Comparison of ENCODE assay signal across 1 cellular context in the genomic region with DNA sequence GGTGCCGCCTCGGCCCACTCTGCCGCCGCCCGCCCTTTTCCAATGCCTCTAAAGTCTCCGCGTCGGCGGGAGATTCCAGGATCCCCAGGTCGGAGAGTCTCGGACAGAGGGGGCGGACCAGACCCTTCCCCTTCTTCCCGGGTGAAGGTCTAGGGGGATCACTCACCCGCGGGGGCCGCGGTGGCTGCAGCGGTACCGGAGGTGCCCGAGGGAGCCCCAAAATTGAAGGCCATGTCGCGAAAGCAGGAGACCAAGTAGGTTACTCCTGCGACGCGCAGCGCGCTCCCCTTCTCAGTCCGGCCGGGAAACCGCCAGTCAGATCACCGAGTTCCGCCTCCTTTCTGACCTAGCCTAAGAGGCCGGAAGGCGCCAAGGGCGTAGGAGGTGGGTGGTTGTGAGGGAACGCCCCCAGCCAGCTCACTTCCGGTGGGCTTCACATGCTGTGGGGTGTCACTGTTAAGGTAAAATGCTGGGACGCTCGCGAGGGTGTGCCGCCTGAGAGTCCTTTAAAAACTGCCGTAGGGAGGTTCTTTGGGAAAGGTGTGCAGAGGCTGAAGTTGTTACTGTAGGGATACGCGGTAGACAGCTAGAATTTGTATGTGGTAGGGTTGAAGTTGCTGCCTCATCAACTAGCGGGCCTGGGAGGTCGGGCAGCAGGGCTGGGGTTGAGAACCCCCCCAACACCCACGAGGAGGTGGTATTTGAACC.
TF ChIP-seq lines count a peak whose summit lies in the region.

A gene with protein sequence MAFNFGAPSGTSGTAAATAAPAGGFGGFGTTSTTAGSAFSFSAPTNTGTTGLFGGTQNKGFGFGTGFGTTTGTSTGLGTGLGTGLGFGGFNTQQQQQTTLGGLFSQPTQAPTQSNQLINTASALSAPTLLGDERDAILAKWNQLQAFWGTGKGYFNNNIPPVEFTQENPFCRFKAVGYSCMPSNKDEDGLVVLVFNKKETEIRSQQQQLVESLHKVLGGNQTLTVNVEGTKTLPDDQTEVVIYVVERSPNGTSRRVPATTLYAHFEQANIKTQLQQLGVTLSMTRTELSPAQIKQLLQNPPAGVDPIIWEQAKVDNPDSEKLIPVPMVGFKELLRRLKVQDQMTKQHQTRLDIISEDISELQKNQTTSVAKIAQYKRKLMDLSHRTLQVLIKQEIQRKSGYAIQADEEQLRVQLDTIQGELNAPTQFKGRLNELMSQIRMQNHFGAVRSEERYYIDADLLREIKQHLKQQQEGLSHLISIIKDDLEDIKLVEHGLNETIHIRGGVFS (minus strand): TSS at position 256 of the 708 bp plus-strand sequence. CDS start 23 bp downstream, at position 233.

TF ChIP-seq in H1, 55 proteins besides CTCF, POLR2A, EP300 and RAD21 (continued from another document):
- TF ChIP-seq, protein P1, sequence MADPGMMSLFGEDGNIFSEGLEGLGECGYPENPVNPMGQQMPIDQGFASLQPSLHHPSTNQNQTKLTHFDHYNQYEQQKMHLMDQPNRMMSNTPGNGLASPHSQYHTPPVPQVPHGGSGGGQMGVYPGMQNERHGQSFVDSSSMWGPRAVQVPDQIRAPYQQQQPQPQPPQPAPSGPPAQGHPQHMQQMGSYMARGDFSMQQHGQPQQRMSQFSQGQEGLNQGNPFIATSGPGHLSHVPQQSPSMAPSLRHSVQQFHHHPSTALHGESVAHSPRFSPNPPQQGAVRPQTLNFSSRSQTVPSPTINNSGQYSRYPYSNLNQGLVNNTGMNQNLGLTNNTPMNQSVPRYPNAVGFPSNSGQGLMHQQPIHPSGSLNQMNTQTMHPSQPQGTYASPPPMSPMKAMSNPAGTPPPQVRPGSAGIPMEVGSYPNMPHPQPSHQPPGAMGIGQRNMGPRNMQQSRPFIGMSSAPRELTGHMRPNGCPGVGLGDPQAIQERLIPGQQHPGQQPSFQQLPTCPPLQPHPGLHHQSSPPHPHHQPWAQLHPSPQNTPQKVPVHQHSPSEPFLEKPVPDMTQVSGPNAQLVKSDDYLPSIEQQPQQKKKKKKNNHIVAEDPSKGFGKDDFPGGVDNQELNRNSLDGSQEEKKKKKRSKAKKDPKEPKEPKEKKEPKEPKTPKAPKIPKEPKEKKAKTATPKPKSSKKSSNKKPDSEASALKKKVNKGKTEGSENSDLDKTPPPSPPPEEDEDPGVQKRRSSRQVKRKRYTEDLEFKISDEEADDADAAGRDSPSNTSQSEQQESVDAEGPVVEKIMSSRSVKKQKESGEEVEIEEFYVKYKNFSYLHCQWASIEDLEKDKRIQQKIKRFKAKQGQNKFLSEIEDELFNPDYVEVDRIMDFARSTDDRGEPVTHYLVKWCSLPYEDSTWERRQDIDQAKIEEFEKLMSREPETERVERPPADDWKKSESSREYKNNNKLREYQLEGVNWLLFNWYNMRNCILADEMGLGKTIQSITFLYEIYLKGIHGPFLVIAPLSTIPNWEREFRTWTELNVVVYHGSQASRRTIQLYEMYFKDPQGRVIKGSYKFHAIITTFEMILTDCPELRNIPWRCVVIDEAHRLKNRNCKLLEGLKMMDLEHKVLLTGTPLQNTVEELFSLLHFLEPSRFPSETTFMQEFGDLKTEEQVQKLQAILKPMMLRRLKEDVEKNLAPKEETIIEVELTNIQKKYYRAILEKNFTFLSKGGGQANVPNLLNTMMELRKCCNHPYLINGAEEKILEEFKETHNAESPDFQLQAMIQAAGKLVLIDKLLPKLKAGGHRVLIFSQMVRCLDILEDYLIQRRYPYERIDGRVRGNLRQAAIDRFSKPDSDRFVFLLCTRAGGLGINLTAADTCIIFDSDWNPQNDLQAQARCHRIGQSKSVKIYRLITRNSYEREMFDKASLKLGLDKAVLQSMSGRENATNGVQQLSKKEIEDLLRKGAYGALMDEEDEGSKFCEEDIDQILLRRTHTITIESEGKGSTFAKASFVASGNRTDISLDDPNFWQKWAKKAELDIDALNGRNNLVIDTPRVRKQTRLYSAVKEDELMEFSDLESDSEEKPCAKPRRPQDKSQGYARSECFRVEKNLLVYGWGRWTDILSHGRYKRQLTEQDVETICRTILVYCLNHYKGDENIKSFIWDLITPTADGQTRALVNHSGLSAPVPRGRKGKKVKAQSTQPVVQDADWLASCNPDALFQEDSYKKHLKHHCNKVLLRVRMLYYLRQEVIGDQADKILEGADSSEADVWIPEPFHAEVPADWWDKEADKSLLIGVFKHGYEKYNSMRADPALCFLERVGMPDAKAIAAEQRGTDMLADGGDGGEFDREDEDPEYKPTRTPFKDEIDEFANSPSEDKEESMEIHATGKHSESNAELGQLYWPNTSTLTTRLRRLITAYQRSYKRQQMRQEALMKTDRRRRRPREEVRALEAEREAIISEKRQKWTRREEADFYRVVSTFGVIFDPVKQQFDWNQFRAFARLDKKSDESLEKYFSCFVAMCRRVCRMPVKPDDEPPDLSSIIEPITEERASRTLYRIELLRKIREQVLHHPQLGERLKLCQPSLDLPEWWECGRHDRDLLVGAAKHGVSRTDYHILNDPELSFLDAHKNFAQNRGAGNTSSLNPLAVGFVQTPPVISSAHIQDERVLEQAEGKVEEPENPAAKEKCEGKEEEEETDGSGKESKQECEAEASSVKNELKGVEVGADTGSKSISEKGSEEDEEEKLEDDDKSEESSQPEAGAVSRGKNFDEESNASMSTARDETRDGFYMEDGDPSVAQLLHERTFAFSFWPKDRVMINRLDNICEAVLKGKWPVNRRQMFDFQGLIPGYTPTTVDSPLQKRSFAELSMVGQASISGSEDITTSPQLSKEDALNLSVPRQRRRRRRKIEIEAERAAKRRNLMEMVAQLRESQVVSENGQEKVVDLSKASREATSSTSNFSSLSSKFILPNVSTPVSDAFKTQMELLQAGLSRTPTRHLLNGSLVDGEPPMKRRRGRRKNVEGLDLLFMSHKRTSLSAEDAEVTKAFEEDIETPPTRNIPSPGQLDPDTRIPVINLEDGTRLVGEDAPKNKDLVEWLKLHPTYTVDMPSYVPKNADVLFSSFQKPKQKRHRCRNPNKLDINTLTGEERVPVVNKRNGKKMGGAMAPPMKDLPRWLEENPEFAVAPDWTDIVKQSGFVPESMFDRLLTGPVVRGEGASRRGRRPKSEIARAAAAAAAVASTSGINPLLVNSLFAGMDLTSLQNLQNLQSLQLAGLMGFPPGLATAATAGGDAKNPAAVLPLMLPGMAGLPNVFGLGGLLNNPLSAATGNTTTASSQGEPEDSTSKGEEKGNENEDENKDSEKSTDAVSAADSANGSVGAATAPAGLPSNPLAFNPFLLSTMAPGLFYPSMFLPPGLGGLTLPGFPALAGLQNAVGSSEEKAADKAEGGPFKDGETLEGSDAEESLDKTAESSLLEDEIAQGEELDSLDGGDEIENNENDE (IDR thresholded peaks at IDR 0.05; ENCODE audit: insufficient replicate concordance, low read length) = no peak
- no peak for TF ChIP-seq ZNF274 (IDR thresholded peaks at IDR 0.05; ENCODE audit: borderline replicate concordance, extremely low read depth, low read length)
- no peak for TF ChIP-seq RFX5 (IDR thresholded peaks at IDR 0.05; ENCODE audit: borderline replicate concordance, low read depth, low read length)
- TF ChIP-seq JUN (IDR thresholded peaks at IDR 0.05; ENCODE audit: low read depth, low read length) = no peak
- peak; percentile 97 for TF ChIP-seq TBP (IDR thresholded peaks at IDR 0.05; ENCODE audit: low read depth, low read length)
- TF ChIP-seq KDM1A (IDR thresholded peaks at IDR 0.05; ENCODE audit: borderline replicate concordance, low read length) = no peak
- TF ChIP-seq CTBP2 (IDR thresholded peaks at IDR 0.05; ENCODE audit: borderline replicate concordance, insufficient read depth, insufficient read length, low read length) = no peak
- no peak for TF ChIP-seq FOSL1 (IDR thresholded peaks at IDR 0.05; ENCODE audit: insufficient read depth, low read depth, low read length)
- TF ChIP-seq CHD1 (IDR thresholded peaks at IDR 0.05; ENCODE audit: low read depth, low read length) = no peak
- TF ChIP-seq BRCA1 (IDR thresholded peaks at IDR 0.05; ENCODE audit: low read depth, low read length) = no peak
- TF ChIP-seq GTF2F1 (IDR thresholded peaks at IDR 0.05; ENCODE audit: borderline replicate concordance, low read depth, low read length) = no peak
- TF ChIP-seq NRF1 (IDR thresholded peaks at IDR 0.05; ENCODE audit: low read depth, low read length) = no peak; the same call in 1 of the 2 replicates
- TF ChIP-seq PHF8 (conservative IDR thresholded peaks at IDR 0.05; ENCODE audit: low read depth, low read length) = peak; percentile 97
- TF ChIP-seq JUND (IDR thresholded peaks at IDR 0.05; ENCODE audit: low read length) = no peak
- TF ChIP-seq CEBPB (IDR thresholded peaks at IDR 0.05; ENCODE audit: low read depth, low read length) = no peak
- TF ChIP-seq GABPA (IDR thresholded peaks at IDR 0.05; ENCODE audit: borderline replicate concordance, insufficient read depth, low read length) = peak; percentile 96
- TF ChIP-seq NANOG (IDR thresholded peaks at IDR 0.05; ENCODE audit: insufficient read depth, low read depth, low read length, poor library complexity, severe bottlenecking) = no peak
- TF ChIP-seq, protein P2, sequence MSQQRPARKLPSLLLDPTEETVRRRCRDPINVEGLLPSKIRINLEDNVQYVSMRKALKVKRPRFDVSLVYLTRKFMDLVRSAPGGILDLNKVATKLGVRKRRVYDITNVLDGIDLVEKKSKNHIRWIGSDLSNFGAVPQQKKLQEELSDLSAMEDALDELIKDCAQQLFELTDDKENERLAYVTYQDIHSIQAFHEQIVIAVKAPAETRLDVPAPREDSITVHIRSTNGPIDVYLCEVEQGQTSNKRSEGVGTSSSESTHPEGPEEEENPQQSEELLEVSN (IDR thresholded peaks at IDR 0.05) = peak; percentile 45
- no peak for TF ChIP-seq RNF2 (IDR thresholded peaks at IDR 0.05; ENCODE audit: borderline replicate concordance, low read depth, low read length, missing control alignments, poor library complexity, severe bottlenecking)
- no peak for TF ChIP-seq CBX5 (IDR thresholded peaks at IDR 0.05; ENCODE audit: low read depth, low read length)
- TF ChIP-seq, protein P3, sequence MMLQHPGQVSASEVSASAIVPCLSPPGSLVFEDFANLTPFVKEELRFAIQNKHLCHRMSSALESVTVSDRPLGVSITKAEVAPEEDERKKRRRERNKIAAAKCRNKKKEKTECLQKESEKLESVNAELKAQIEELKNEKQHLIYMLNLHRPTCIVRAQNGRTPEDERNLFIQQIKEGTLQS (IDR thresholded peaks at IDR 0.05; ENCODE audit: insufficient read depth, low read depth, low read length) = no peak
- no peak; a peak in 1 of 4 replicates for TF ChIP-seq HDAC2 (IDR thresholded peaks at IDR 0.05; ENCODE audit: borderline replicate concordance in 1 of 2, low read depth in 2 of 2, low read length in 2 of 2)
- no peak for TF ChIP-seq KDM4A (IDR thresholded peaks at IDR 0.05; ENCODE audit: low read depth, low read length, severe bottlenecking)
- peak; percentile 95 for TF ChIP-seq TAF1 (IDR thresholded peaks at IDR 0.05; ENCODE audit: low read depth, low read length)
- TF ChIP-seq TCF12 (IDR thresholded peaks at IDR 0.05; ENCODE audit: low read depth, low read length) = 0 out of 2 replicates have a peak, but pooled peaks have one; percentile 1
- peak; percentile 95 for TF ChIP-seq KDM5A (IDR thresholded peaks at IDR 0.05; ENCODE audit: low read length)
- peak; percentile 94 to 98 for TF ChIP-seq SIN3A (conservative IDR thresholded peaks at IDR 0.05 in 1 of 2, IDR thresholded peaks at IDR 0.05 in 1 of 2; ENCODE audit: low read depth in 1 of 2, low read length in 2 of 2)
- peak; percentile 86 for TF ChIP-seq SP1 (IDR thresholded peaks at IDR 0.05; ENCODE audit: low read depth, low read length)
- TF ChIP-seq, protein P4, sequence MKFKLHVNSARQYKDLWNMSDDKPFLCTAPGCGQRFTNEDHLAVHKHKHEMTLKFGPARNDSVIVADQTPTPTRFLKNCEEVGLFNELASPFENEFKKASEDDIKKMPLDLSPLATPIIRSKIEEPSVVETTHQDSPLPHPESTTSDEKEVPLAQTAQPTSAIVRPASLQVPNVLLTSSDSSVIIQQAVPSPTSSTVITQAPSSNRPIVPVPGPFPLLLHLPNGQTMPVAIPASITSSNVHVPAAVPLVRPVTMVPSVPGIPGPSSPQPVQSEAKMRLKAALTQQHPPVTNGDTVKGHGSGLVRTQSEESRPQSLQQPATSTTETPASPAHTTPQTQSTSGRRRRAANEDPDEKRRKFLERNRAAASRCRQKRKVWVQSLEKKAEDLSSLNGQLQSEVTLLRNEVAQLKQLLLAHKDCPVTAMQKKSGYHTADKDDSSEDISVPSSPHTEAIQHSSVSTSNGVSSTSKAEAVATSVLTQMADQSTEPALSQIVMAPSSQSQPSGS (IDR thresholded peaks at IDR 0.05; ENCODE audit: low read length) = peak; percentile 76
- TF ChIP-seq EGR1 (IDR thresholded peaks at IDR 0.05; ENCODE audit: borderline replicate concordance, low read depth, low read length) = peak; percentile 84; the same call in 1 of the 2 replicates
- TF ChIP-seq BACH1 (IDR thresholded peaks at IDR 0.05; ENCODE audit: low read length) = no peak
- TF ChIP-seq CREB1 (IDR thresholded peaks at IDR 0.05) = peak; percentile 89
- TF ChIP-seq, protein P5, sequence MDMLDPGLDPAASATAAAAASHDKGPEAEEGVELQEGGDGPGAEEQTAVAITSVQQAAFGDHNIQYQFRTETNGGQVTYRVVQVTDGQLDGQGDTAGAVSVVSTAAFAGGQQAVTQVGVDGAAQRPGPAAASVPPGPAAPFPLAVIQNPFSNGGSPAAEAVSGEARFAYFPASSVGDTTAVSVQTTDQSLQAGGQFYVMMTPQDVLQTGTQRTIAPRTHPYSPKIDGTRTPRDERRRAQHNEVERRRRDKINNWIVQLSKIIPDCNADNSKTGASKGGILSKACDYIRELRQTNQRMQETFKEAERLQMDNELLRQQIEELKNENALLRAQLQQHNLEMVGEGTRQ (IDR thresholded peaks at IDR 0.05; ENCODE audit: low read length) = no peak
- TF ChIP-seq EZH2 (IDR thresholded peaks at IDR 0.05; ENCODE audit: low read depth, low read length, severe bottlenecking) = no peak
- TF ChIP-seq YY1 (IDR thresholded peaks at IDR 0.05; ENCODE audit: low read depth, low read length) = peak; percentile 67; the same call in 1 of the 2 replicates
- TF ChIP-seq RXRA (IDR thresholded peaks at IDR 0.05; ENCODE audit: insufficient read depth, low read depth, low read length) = no peak
- TF ChIP-seq CHD2 (IDR thresholded peaks at IDR 0.05; ENCODE audit: low read length) = peak; percentile 71; the same call in 1 of the 2 replicates
- no peak for TF ChIP-seq SIRT6 (IDR thresholded peaks at IDR 0.05; ENCODE audit: low read length)
- TF ChIP-seq, protein P6, sequence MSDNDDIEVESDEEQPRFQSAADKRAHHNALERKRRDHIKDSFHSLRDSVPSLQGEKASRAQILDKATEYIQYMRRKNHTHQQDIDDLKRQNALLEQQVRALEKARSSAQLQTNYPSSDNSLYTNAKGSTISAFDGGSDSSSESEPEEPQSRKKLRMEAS (IDR thresholded peaks at IDR 0.05) = peak; percentile 87
- peak; percentile 91; the same call in 1 of the 2 replicates for TF ChIP-seq RBBP5 (IDR thresholded peaks at IDR 0.05; ENCODE audit: borderline replicate concordance, low read depth, low read length)
- TF ChIP-seq SAP30 (IDR thresholded peaks at IDR 0.05; ENCODE audit: insufficient read depth, insufficient replicate concordance, low read length) = peak; percentile 99
- no peak for TF ChIP-seq BCL11A (IDR thresholded peaks at IDR 0.05; ENCODE audit: low read depth in 2 of 2, low read length in 2 of 2)
- peak; percentile 58 for TF ChIP-seq SRF (IDR thresholded peaks at IDR 0.05; ENCODE audit: low read depth, low read length)
- TF ChIP-seq SIX5 (IDR thresholded peaks at IDR 0.05; ENCODE audit: low read depth, low read length) = no peak; the same call in 1 of the 2 replicates
- TF ChIP-seq TAF7 (optimal IDR thresholded peaks at IDR 0.05; ENCODE audit: borderline replicate concordance, low read depth, low read length) = peak; percentile 92
- no peak for TF ChIP-seq TEAD4 (IDR thresholded peaks at IDR 0.05; ENCODE audit: low read depth, low read length)
- TF ChIP-seq CBX8 (IDR thresholded peaks at IDR 0.05; ENCODE audit: borderline replicate concordance, low read depth, low read length) = no peak
